23 cellular contexts compared by ENCODE assay signal in genomic region chr2:53231908-53232307, GRCh38.
DNase-seq lines count a peak whose midpoint lies in the region; ATAC-seq and TF ChIP-seq lines count a peak whose summit lies in the region.
"Had no signal": no experiment of that assay in that cellular context is flagged by ENCODE, and none has a peak within 500 bp of the region (broad histone marks: within the 10 kb centered on the region; RNA-seq: fewer than 3 reads in every experiment).

No MANE protein-coding gene starts in this region.

- H3K27ac ChIP-seq in CD8-positive, alpha-beta memory T cell (ENCODE audit: low read depth, low read length), result no peak overlapping the region
- no peak overlapping the region for H3K27ac ChIP-seq in caudate nucleus (ENCODE audit: low read depth, low read length)
- H3K27ac ChIP-seq: GM23248, Peyer's patch had no signal

- no peak overlapping the region for H3K9ac ChIP-seq in Loucy (ENCODE audit: low read depth, low read length, poor library complexity, severe bottlenecking)
- H3K9ac ChIP-seq: GM23248 had no signal

- peak overlapping the region in 4 of 7 donors; percentile 23 to 67 (median 52) for H3K4me3 Mint-ChIP-seq in CD8-positive, alpha-beta memory T cell
- peak overlapping the region in 1 of 2 donors; percentile 59 for H3K4me3 Mint-ChIP-seq in effector memory CD8-positive, alpha-beta T cell
- no peak overlapping the region for H3K4me3 Mint-ChIP-seq in stimulated activated effector memory CD8-positive, alpha-beta T cell treated with anti-CD3 and anti-CD28 coated beads, Interleukin-12 subunit alpha, Interleukin-12 subunit beta, amount 100 ng/mL, for 72 hours
- H3K4me3 Mint-ChIP-seq: B cell; CD4-positive, CD25-positive, alpha-beta regulatory T cell had no signal

- H3K27me3 Mint-ChIP-seq in CD8-positive, alpha-beta memory T cell, result no peaks in the 10 kb centered on the region
- H3K27me3 Mint-ChIP-seq in effector memory CD8-positive, alpha-beta T cell, result no peaks in the 10 kb centered on the region
- H3K27me3 Mint-ChIP-seq: B cell had no signal

- no peaks in the 10 kb centered on the region for H4K20me1 ChIP-seq in Loucy (ENCODE audit: insufficient read depth, low read length, poor library complexity, severe bottlenecking)

- CTCF ChIA-PET in CD8-positive, alpha-beta memory T cell (lab: Charles Lee), result no interaction called here

- no peaks in the 10 kb centered on the region for H3F3A ChIP-seq in Loucy (ENCODE audit: low read depth)

- H3K79me2 ChIP-seq in Loucy (ENCODE audit: insufficient read depth, low read length), result no peaks in the 10 kb centered on the region

- no peaks in the 10 kb centered on the region for H3K9me2 ChIP-seq in Loucy (replicated peaks; ENCODE audit: low read depth, low read length)

- no peaks in the 10 kb centered on the region for H3K9me3 ChIP-seq in CD8-positive, alpha-beta memory T cell (ENCODE audit: low read length)
- H3K9me3 ChIP-seq in Loucy (ENCODE audit: insufficient read depth, low read depth, low read length), result no peaks in the 10 kb centered on the region
- H3K9me3 ChIP-seq: Peyer's patch had no signal

- H3K4me3 ChIP-seq in CD8-positive, alpha-beta memory T cell (ENCODE audit: low read length), result no peak overlapping the region
- no peak overlapping the region for H3K4me3 ChIP-seq in Loucy (ENCODE audit: low read length, poor library complexity, severe bottlenecking)
- H3K4me3 ChIP-seq: GM23248, Peyer's patch had no signal

- H2AFZ ChIP-seq in Loucy (ENCODE audit: low read length), result no peak overlapping the region
- H2AFZ ChIP-seq: GM23248 had no signal

- peaks cover 0 to 23% (median 0%) of the 10 kb centered on the region in 3 donors for H3K36me3 Mint-ChIP-seq in CD8-positive, alpha-beta memory T cell
- no peaks in the 10 kb centered on the region for H3K36me3 Mint-ChIP-seq in effector memory CD8-positive, alpha-beta T cell (ENCODE audit: insufficient read depth)
- H3K36me3 Mint-ChIP-seq in stimulated activated effector memory CD8-positive, alpha-beta T cell treated with anti-CD3 and anti-CD28 coated beads, Interleukin-12 subunit alpha, Interleukin-12 subunit beta, amount 100 ng/mL, for 72 hours, result no peaks in the 10 kb centered on the region
- H3K36me3 Mint-ChIP-seq: CD4-positive, CD25-positive, alpha-beta regulatory T cell had no signal

- no peaks in the 10 kb centered on the region for H3K27me3 ChIP-seq in CD8-positive, alpha-beta memory T cell (ENCODE audit: insufficient read depth, low read length, poor library complexity, severe bottlenecking)
- no peaks in the 10 kb centered on the region for H3K27me3 ChIP-seq in Loucy (ENCODE audit: insufficient read depth, low read length, poor library complexity, severe bottlenecking)
- H3K27me3 ChIP-seq: Peyer's patch had no signal

- POLR2A ChIA-PET in CD8-positive, alpha-beta memory T cell (lab: Charles Lee), result no interaction called here

- peak in 1 of 5 donors; percentile 2 for DNase-seq in CD8-positive, alpha-beta memory T cell
- DNase-seq in effector memory CD8-positive, alpha-beta T cell, result no peak
- DNase-seq in stimulated activated effector memory CD8-positive, alpha-beta T cell treated with anti-CD3 and anti-CD28 coated beads, Interleukin-12 subunit alpha, Interleukin-12 subunit beta, amount 100 ng/mL, for 72 hours (ENCODE audit: low spot score in 2 of 2), result no peak
- DNase-seq in hypothalamus (lab: John Stamatoyannopoulos, UW), result no peak
- DNase-seq in caudate nucleus (lab: John Stamatoyannopoulos, UW), result no peak
- no peak for DNase-seq in amygdala (lab: John Stamatoyannopoulos, UW)
- DNase-seq: CD4-positive, CD25-positive, alpha-beta regulatory T cell; COR-L47; DMS53; GM23248; H7; KBM-7; MV-4-11; NCI-H1105; NCI-H1436 treated with DMSO at 0.1 percent for 48 hours; NCI-H1930; NCI-H446 treated with DMSO at 0.1 percent for 48 hours; NCI-H526 treated with DMSO at 0.1 percent for 48 hours; Peyer's patch; SHP77 treated with DMSO at 0.1 percent for 48 hours; T-helper 1 cell had no signal

- peak; percentile 87 for ATAC-seq in effector memory CD8-positive, alpha-beta T cell (replicated peaks)
- ATAC-seq in stimulated activated effector memory CD8-positive, alpha-beta T cell treated with anti-CD3 and anti-CD28 coated beads, Interleukin-12 subunit alpha, Interleukin-12 subunit beta, amount 100 ng/mL, for 72 hours, result no peak

- H3K27ac Mint-ChIP-seq in CD8-positive, alpha-beta memory T cell, result peak overlapping the region in 5 of 8 donors; percentile 13 to 81 (median 69)
- peak overlapping the region in 1 of 2 donors; percentile 68 for H3K27ac Mint-ChIP-seq in effector memory CD8-positive, alpha-beta T cell
- peak overlapping the region; percentile 27 for H3K27ac Mint-ChIP-seq in stimulated activated effector memory CD8-positive, alpha-beta T cell treated with anti-CD3 and anti-CD28 coated beads, Interleukin-12 subunit alpha, Interleukin-12 subunit beta, amount 100 ng/mL, for 72 hours
- H3K27ac Mint-ChIP-seq: B cell; CD4-positive, CD25-positive, alpha-beta regulatory T cell had no signal

- H3K36me3 ChIP-seq in CD8-positive, alpha-beta memory T cell (ENCODE audit: insufficient read depth, low read length), result no peaks in the 10 kb centered on the region
- H3K36me3 ChIP-seq in Loucy (ENCODE audit: insufficient read depth, low read length), result no peaks in the 10 kb centered on the region
- H3K36me3 ChIP-seq: Peyer's patch had no signal

- peaks cover 0 to 10% (median 0%) of the 10 kb centered on the region in 5 donors for H3K9me3 Mint-ChIP-seq in CD8-positive, alpha-beta memory T cell
- H3K9me3 Mint-ChIP-seq in effector memory CD8-positive, alpha-beta T cell, result peaks cover 0 to 12% of the 10 kb centered on the region in 2 donors
- no peaks in the 10 kb centered on the region for H3K9me3 Mint-ChIP-seq in stimulated activated effector memory CD8-positive, alpha-beta T cell treated with anti-CD3 and anti-CD28 coated beads, Interleukin-12 subunit alpha, Interleukin-12 subunit beta, amount 100 ng/mL, for 72 hours

- no peaks in the 10 kb centered on the region for H3K4me1 ChIP-seq in CD8-positive, alpha-beta memory T cell (ENCODE audit: insufficient read depth, low read length)
- H3K4me1 ChIP-seq in Loucy (ENCODE audit: insufficient read depth, low read length, poor library complexity, severe bottlenecking), result peaks cover 25% of the 10 kb centered on the region
- H3K4me1 ChIP-seq: Peyer's patch had no signal

- H3K4me2 ChIP-seq in Loucy (ENCODE audit: low read depth, low read length, poor library complexity, severe bottlenecking), result peak overlapping the region; percentile 7

- TF ChIP-seq CTCF in Loucy (conservative IDR thresholded peaks at IDR 0.05; ENCODE audit: low read length), result no peak

- peaks cover 3 to 37% (median 29%) of the 10 kb centered on the region in 3 donors for H3K4me1 Mint-ChIP-seq in CD8-positive, alpha-beta memory T cell
- H3K4me1 Mint-ChIP-seq in effector memory CD8-positive, alpha-beta T cell (ENCODE audit: low read depth in 2 of 2), result peaks cover 6 to 33% of the 10 kb centered on the region in 2 donors
- H3K4me1 Mint-ChIP-seq in stimulated activated effector memory CD8-positive, alpha-beta T cell treated with anti-CD3 and anti-CD28 coated beads, Interleukin-12 subunit alpha, Interleukin-12 subunit beta, amount 100 ng/mL, for 72 hours, result peaks cover 35% of the 10 kb centered on the region
- H3K4me1 Mint-ChIP-seq: B cell; CD4-positive, CD25-positive, alpha-beta regulatory T cell had no signal
